Comparison of ENCODE assay signal across 8 cellular contexts in the genomic region with DNA sequence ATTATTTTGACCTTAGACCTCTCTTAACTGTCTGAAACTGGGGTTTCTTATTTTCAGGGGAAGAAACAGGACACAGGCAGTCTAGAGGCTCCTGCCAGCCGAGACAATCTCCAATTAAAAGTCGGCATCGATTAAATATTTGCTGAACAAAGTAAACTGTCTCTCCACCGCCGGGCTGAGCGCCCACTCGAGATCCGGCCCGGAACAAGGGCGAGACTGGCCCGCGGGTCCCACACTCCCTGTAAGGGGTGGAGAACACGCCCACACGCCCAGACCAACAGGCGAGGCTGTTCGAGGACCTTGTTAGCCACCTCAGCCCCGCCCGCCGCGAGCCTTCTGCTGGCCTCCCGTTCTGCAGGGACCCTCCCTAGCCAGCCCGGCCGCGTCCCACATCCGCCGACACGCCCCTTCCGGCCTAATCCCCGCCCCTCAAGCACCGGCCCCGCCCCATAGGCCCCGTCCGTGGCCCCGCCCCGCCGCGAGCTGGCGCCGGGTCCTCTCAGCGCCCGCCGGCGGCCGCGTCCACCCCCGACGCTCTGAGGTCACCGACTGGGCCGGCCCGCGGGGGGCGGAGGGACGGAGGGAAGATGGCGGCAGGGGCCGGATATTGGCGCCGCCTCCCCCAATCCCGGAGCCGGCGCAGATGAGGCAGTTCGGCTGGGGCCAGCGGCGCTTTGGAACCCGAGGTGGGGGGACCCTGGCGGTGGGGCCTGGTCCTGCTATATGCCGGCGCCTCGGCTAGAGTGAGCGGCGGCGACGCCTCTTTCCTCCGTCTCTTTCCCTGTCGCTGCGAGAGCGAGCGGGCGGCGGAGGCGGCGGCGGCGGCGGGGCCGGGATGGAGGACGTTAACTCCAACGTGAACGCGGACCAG. TPM values are rescaled to one million over a fixed set of nuclear protein-coding genes. Genes with fewer than 3 reads are reported as not detected.
DNase-seq lines count a peak whose midpoint lies in the region; ATAC-seq and TF ChIP-seq lines count a peak whose summit lies in the region.

A gene (plus strand): TSS at position 625 of the 871 bp plus-strand sequence. CDS start 211 bp downstream, at position 836.

- H3K9ac ChIP-seq in SK-N-SH: peak within 1 kb of the TSS; percentile 94

- DNase-seq in GM10248 (ENCODE audit: extremely low spot score): peak; percentile 98
- DNase-seq in NCI-H1048 (lab: John Stamatoyannopoulos, UW): peak; percentile 86
- peak; percentile 99 for DNase-seq in SK-N-SH
- DNase-seq in globus pallidus (ENCODE audit: low spot score): peak; percentile 96
- peak; percentile 95 for DNase-seq in occipital lobe (lab: John Stamatoyannopoulos, UW)

- H3K36me3 Mint-ChIP-seq in activated naive CD4-positive, alpha-beta T cell treated with anti-CD3 and anti-CD28 coated beads, Interleukin-2, amount 50 U/mL, for 24 hours: peaks cover 3% of the 10 kb centered on the region

- POLR2A ChIA-PET in GM10248 (lab: Yijun Ruan, JAX): interaction anchor here (0.6 to 1.0 kb wide), 7 partner anchors 13 to 294 kb away, joined by 3 to 8 read pairs (median 4); no protein-coding TSS in a partner anchor
- POLR2A ChIA-PET in SK-N-SH (lab: Yijun Ruan, JAX): interaction anchor here (1.0 to 2.4 kb wide), 3 partner anchors 20 to 143 kb away, joined by 3 to 7 read pairs (median 3); a partner anchor contains a TSS

- peak; percentile 88 for ATAC-seq in HG02571 (IDR thresholded peaks at IDR 0.05; ENCODE audit: unreplicated experiment)

- no peaks in the 10 kb centered on the region for H3K27me3 Mint-ChIP-seq in activated naive CD4-positive, alpha-beta T cell treated with anti-CD3 and anti-CD28 coated beads, Interleukin-2, amount 50 U/mL, for 24 hours

- no peaks in the 10 kb centered on the region for H3K9me3 Mint-ChIP-seq in activated naive CD4-positive, alpha-beta T cell treated with anti-CD3 and anti-CD28 coated beads, Interleukin-2, amount 50 U/mL, for 24 hours

- 1% methylated on average over 27 of the region's 89 CpGs for WGBS in SK-N-SH (ENCODE audit: low lambda C conversion rate)

- peaks cover 71% of the 10 kb centered on the region for H3K4me1 Mint-ChIP-seq in activated naive CD4-positive, alpha-beta T cell treated with anti-CD3 and anti-CD28 coated beads, Interleukin-2, amount 50 U/mL, for 24 hours

- H3K27me3 ChIP-seq in SK-N-SH (ENCODE audit: insufficient read depth): no peaks in the 10 kb centered on the region

- peak within 1 kb of the TSS; percentile 78 to 96 for H3K4me3 ChIP-seq in SK-N-SH (ENCODE audit: low read depth in 2 of 2, low read length in 1 of 2)

- peak within 1 kb of the TSS; percentile 91 for H3K4me2 ChIP-seq in SK-N-SH

- H4K20me1 ChIP-seq in SK-N-SH (ENCODE audit: insufficient read depth): peaks cover 33% of the 10 kb centered on the region

- H3K36me3 ChIP-seq in SK-N-SH (replicated peaks in 1 of 2; ENCODE audit: control insufficient read depth in 1 of 2, insufficient read depth in 2 of 2, low read length in 1 of 2): no peaks in the 10 kb centered on the region

- H3K27ac Mint-ChIP-seq in activated naive CD4-positive, alpha-beta T cell treated with anti-CD3 and anti-CD28 coated beads, Interleukin-2, amount 50 U/mL, for 24 hours: peak within 1 kb of the TSS; percentile 100

- peaks cover 16 to 29% of the 10 kb centered on the region in 2 experiments for H3K4me1 ChIP-seq in SK-N-SH (ENCODE audit: control insufficient read depth in 1 of 2, insufficient read depth in 2 of 2, low read depth in 1 of 2, low read length in 1 of 2)

- H3K27ac ChIP-seq in SK-N-SH (ENCODE audit: low read depth in 2 of 2, low read length in 1 of 2) (peak within 1 kb of the TSS; percentile 95 to 97), temporal lobe (ENCODE audit: low read depth, low read length) (peak within 1 kb of the TSS; percentile 85)

- no peaks in the 10 kb centered on the region for H3K9me2 ChIP-seq in SK-N-SH

- H3F3A ChIP-seq in SK-N-SH (replicated peaks; ENCODE audit: insufficient read depth): peaks cover 4% of the 10 kb centered on the region

- peak within 1 kb of the TSS; percentile 99 for H3K4me3 Mint-ChIP-seq in activated naive CD4-positive, alpha-beta T cell treated with anti-CD3 and anti-CD28 coated beads, Interleukin-2, amount 50 U/mL, for 24 hours

- TF ChIP-seq RAD21 in SK-N-SH (IDR thresholded peaks at IDR 0.05; ENCODE audit: low read length): no peak

- peaks cover 47% of the 10 kb centered on the region for H3K79me2 ChIP-seq in SK-N-SH (ENCODE audit: insufficient read depth)

- no peaks in the 10 kb centered on the region for H3K9me3 ChIP-seq in SK-N-SH

- peak in 1 of 2 experiments; percentile 23; a peak in 1 of 4 replicates for TF ChIP-seq EP300 in SK-N-SH (IDR thresholded peaks at IDR 0.05; ENCODE audit: borderline replicate concordance in 1 of 2, low read depth in 1 of 2, low read length in 1 of 2)

- no peak for TF ChIP-seq CTCF in GM10248 (IDR thresholded peaks at IDR 0.05; ENCODE audit: control extremely low read depth, extremely low read depth, low read depth, missing control alignments)
- TF ChIP-seq CTCF in SK-N-SH (IDR thresholded peaks at IDR 0.05): peak; percentile 36

- H2AFZ ChIP-seq in SK-N-SH (ENCODE audit: low read depth): peak within 1 kb of the TSS; percentile 86

- CTCF ChIA-PET in GM10248 (lab: Yijun Ruan, JAX) (interaction anchor here (1.2 to 2.4 kb wide), 5 partner anchors 13 to 458 kb away, joined by 3 to 13 read pairs (median 10); no protein-coding TSS in a partner anchor), SK-N-SH (lab: Yijun Ruan, JAX) (interaction anchor here (0.7 to 1.6 kb wide), 2 partner anchors 16 to 205 kb away, joined by 4 to 7 read pairs; no protein-coding TSS in a partner anchor)

TF ChIP-seq in SK-N-SH, 30 proteins besides CTCF, POLR2A, EP300 and RAD21 (continues in another document):
- TF ChIP-seq POLR2AphosphoS5 (IDR thresholded peaks at IDR 0.05; ENCODE audit: low read depth, low read length) (peak; percentile 93), RCOR1 (IDR thresholded peaks at IDR 0.05; ENCODE audit: low read length) (no peak), RFX5 (IDR thresholded peaks at IDR 0.05; ENCODE audit: low read length) (0 out of 2 replicates have a peak, but pooled peaks have one; percentile 12), NRF1 (IDR thresholded peaks at IDR 0.05; ENCODE audit: low read depth, low read length) (peak; percentile 53), FOXM1 (IDR thresholded peaks at IDR 0.05; ENCODE audit: low read depth) (0 out of 2 replicates have a peak, but pooled peaks have one; percentile 30), MEF2A (IDR thresholded peaks at IDR 0.05; ENCODE audit: borderline replicate concordance, low read depth) (no peak), SMC3 (IDR thresholded peaks at IDR 0.05; ENCODE audit: low read depth, low read length) (no peak), ELF1 (IDR thresholded peaks at IDR 0.05) (0 out of 2 replicates have a peak, but pooled peaks have one; percentile 16), JUND (IDR thresholded peaks at IDR 0.05) (no peak), RXRA (IDR thresholded peaks at IDR 0.05; ENCODE audit: borderline replicate concordance, low read depth) (no peak), SIN3A (IDR thresholded peaks at IDR 0.05; ENCODE audit: borderline replicate concordance, low read depth, low read length) (no peak; the same call in 1 of the 2 replicates), GABPA (IDR thresholded peaks at IDR 0.05; ENCODE audit: low read depth) (peak; percentile 74), MXI1 (IDR thresholded peaks at IDR 0.05; ENCODE audit: low read depth, low read length) (peak; percentile 67), EZH2phosphoT487 (IDR thresholded peaks at IDR 0.05; ENCODE audit: borderline replicate concordance, low read depth) (no peak)
- TF ChIP-seq, protein P1, sequence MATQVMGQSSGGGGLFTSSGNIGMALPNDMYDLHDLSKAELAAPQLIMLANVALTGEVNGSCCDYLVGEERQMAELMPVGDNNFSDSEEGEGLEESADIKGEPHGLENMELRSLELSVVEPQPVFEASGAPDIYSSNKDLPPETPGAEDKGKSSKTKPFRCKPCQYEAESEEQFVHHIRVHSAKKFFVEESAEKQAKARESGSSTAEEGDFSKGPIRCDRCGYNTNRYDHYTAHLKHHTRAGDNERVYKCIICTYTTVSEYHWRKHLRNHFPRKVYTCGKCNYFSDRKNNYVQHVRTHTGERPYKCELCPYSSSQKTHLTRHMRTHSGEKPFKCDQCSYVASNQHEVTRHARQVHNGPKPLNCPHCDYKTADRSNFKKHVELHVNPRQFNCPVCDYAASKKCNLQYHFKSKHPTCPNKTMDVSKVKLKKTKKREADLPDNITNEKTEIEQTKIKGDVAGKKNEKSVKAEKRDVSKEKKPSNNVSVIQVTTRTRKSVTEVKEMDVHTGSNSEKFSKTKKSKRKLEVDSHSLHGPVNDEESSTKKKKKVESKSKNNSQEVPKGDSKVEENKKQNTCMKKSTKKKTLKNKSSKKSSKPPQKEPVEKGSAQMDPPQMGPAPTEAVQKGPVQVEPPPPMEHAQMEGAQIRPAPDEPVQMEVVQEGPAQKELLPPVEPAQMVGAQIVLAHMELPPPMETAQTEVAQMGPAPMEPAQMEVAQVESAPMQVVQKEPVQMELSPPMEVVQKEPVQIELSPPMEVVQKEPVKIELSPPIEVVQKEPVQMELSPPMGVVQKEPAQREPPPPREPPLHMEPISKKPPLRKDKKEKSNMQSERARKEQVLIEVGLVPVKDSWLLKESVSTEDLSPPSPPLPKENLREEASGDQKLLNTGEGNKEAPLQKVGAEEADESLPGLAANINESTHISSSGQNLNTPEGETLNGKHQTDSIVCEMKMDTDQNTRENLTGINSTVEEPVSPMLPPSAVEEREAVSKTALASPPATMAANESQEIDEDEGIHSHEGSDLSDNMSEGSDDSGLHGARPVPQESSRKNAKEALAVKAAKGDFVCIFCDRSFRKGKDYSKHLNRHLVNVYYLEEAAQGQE (IDR thresholded peaks at IDR 0.05; ENCODE audit: low read depth, low read length): peak; percentile 50; the same call in 1 of the 2 replicates
- TF ChIP-seq, protein P2, sequence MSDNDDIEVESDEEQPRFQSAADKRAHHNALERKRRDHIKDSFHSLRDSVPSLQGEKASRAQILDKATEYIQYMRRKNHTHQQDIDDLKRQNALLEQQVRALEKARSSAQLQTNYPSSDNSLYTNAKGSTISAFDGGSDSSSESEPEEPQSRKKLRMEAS (IDR thresholded peaks at IDR 0.05; ENCODE audit: low read depth): peak; percentile 62
- TF ChIP-seq, protein P3, sequence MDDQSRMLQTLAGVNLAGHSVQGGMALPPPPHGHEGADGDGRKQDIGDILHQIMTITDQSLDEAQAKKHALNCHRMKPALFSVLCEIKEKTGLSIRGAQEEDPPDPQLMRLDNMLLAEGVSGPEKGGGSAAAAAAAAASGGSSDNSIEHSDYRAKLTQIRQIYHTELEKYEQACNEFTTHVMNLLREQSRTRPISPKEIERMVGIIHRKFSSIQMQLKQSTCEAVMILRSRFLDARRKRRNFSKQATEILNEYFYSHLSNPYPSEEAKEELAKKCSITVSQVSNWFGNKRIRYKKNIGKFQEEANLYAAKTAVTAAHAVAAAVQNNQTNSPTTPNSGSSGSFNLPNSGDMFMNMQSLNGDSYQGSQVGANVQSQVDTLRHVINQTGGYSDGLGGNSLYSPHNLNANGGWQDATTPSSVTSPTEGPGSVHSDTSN (IDR thresholded peaks at IDR 0.05): no peak

RNA-seq across cellular contexts. Expression of the gene that starts here (rescaled TPM):
- polyA plus RNA-seq in SK-N-SH (2012; rRNA removed): 16.2 and 17.0 TPM in 2 replicates
- 22.6 and 25.7 TPM in 2 replicates for polyA plus RNA-seq in SK-N-SH (2012; cell fraction: cytosol; rRNA removed)
- polyA plus RNA-seq in SK-N-SH (2012; cell fraction: nucleus; rRNA removed): 11.0 and 21.0 TPM in 2 replicates
- total RNA-seq in occipital lobe (345 TPM), temporal lobe (103 TPM)

Comparison
In these comparisons a context has a peak if more than half of its experiments do, and no peak if none do; other contexts are left out.
1. Peak in every context shown above with its lines: DNase-seq, ATAC-seq, H3K4me3 ChIP-seq and H3K27ac ChIP-seq.